ENCODE assay signal across 26 cellular contexts in the genomic region with DNA sequence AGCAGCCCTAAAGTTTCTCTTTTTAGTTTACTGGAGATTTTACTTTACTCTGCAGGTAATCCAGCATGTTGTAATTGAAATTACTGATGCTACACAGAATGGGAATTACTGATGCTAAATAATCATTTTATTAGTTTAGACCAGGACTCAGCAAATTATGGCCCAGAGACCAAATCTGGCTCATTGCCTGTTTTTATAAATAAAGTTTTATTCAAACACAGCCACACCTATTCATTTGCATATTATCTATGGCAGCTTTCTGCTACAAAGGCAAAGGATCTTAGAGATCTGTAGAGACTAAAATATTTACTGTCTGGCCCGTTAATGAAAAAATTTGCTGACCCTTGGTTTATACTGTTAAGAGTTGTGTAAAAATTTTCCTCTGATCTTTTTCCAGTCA.
"Had no signal": no experiment of that assay in that cellular context is flagged by ENCODE, and none has a peak within 500 bp of the region (broad histone marks: within the 10 kb centered on the region; RNA-seq: fewer than 3 reads in every experiment).

No MANE protein-coding gene starts in this region.

- H3K4me1 ChIP-seq: colonic mucosa, esophagus squamous epithelium, gastrocnemius medialis, left lung, lower lobe of right lung had no signal

- ATAC-seq: effector memory CD8-positive, alpha-beta T cell; esophagus mucosa; gastrocnemius medialis; heart right ventricle; left cardiac atrium; left lung; left ventricle myocardium superior; lower lobe of right lung; mucosa of descending colon had no signal

- H3K36me3 ChIP-seq: colonic mucosa, gastrocnemius medialis, lower lobe of right lung had no signal

- H3K4me3 ChIP-seq: colonic mucosa, esophagus squamous epithelium, gastrocnemius medialis, heart right ventricle, left lung, lower lobe of right lung, mucosa of descending colon had no signal

- DNase-seq: colonic mucosa; cortex of kidney; effector CD8-positive, alpha-beta T cell; effector memory CD8-positive, alpha-beta T cell; endodermal cell; erythroblast; esophagus squamous epithelium; foreskin fibroblast; foreskin melanocyte; gastrocnemius medialis; glutamatergic neuron; head of caudate nucleus; heart right ventricle; hippocampal formation; left cardiac atrium; left lung; left ventricle myocardium superior; lower lobe of right lung; mesenchymal stem cell; mucosa of descending colon; naive B cell had no signal

- H3K9me3 ChIP-seq: colonic mucosa, esophagus squamous epithelium, gastrocnemius medialis, heart right ventricle, lower lobe of right lung, mucosa of descending colon had no signal

- FAIRE-seq: endometrium, islet of Langerhans, keratinocyte had no signal

- H3K27ac ChIP-seq: colonic mucosa, epithelial cell of prostate, esophagus squamous epithelium, gastrocnemius medialis, heart right ventricle, left lung, lower lobe of right lung had no signal

- H3K27me3 ChIP-seq: colonic mucosa, esophagus squamous epithelium, gastrocnemius medialis, heart right ventricle, left lung had no signal
